9 cellular contexts compared by ENCODE assay signal in the genomic region with DNA sequence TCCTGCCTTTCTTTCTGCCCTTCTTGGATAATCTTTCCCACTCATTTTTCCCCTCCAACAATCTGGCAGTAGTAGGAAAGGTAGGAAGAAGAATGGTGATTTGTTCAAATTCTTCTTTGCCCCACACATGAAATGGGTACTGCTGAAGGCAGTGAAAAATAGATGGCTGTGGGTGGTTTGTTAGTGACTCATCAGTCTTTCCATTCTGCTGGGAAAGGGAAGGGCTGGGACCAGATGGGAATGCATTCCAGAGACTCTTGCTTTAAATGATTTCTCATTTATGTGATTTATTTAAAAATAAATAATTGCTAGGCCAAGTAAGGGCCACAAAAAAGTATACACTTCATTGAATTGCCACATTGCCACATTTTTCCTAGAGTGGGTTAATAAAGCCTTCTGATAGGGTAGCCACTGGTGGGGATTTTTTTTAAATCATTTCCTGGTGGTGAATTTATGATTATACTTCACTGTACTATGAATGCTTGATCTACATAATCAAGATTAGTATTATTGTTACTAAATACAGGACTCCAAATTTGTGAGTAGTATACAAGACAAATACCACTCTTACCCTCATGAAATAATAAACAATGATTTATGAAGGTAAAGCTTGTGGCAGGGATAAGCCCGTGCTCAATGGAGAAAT.
A peak's percentile ranks its signal among the peaks of the same experiment; 100 is the strongest.
DNase-seq lines count a peak whose midpoint lies in the region; ATAC-seq and TF ChIP-seq lines count a peak whose summit lies in the region.
"Had no signal": no experiment of that assay in that cellular context is flagged by ENCODE, and none has a peak within 500 bp of the region (broad histone marks: within the 10 kb centered on the region; RNA-seq: fewer than 3 reads in every experiment).

No MANE protein-coding gene starts in this region.

- H3K4me3 ChIP-seq in GM23248: peak overlapping the region; percentile 38
- H3K4me3 ChIP-seq in skeletal muscle cell (ENCODE audit: low read depth, low read length): no peak overlapping the region

- H3K27ac Mint-ChIP-seq in WTC11: peak overlapping the region; percentile 88; the same call in 1 of the 2 replicates
- peak overlapping the region in 1 of 7 donors; percentile 73 for H3K27ac Mint-ChIP-seq in CD14-positive monocyte
- H3K27ac Mint-ChIP-seq: activated naive CD4-positive, alpha-beta T cell treated with anti-CD3 and anti-CD28 coated beads, Interleukin-2, amount 50 U/mL, for 24 hours had no signal

- H3K4me1 ChIP-seq in GM23248 (ENCODE audit: insufficient read depth): peaks cover 28% of the 10 kb centered on the region

- peaks cover 14% of the 10 kb centered on the region for H3K4me1 Mint-ChIP-seq in WTC11
- H3K4me1 Mint-ChIP-seq in CD14-positive monocyte: peaks cover 11% of the 10 kb centered on the region

- peaks cover 84% of the 10 kb centered on the region for H3K79me2 ChIP-seq in GM23248 (ENCODE audit: insufficient read depth)

- H3K36me3 ChIP-seq in GM23248 (ENCODE audit: low read depth): no peaks in the 10 kb centered on the region

- TF ChIP-seq CTCF in WTC11 (IDR thresholded peaks at IDR 0.05) (no peak), CD14-positive monocyte (IDR thresholded peaks at IDR 0.05) (no peak)

- 6 to 14% methylated on average over 1 of the region's 1 CpG for WGBS in GM23248 (ENCODE audit: low coverage in 1 of 2, low lambda C conversion rate in 2 of 2, missing lambda C conversion rate in 2 of 2), 2 experiments

- H3K27me3 ChIP-seq in GM23248 (replicated peaks; ENCODE audit: insufficient read depth): no peaks in the 10 kb centered on the region

- peaks cover 25% of the 10 kb centered on the region for H3K36me3 Mint-ChIP-seq in WTC11
- peaks cover 6 to 12% of the 10 kb centered on the region in 2 donors for H3K36me3 Mint-ChIP-seq in CD14-positive monocyte

- peak overlapping the region; percentile 50 for H3K9ac ChIP-seq in GM23248

- H4K20me1 ChIP-seq in GM23248 (ENCODE audit: insufficient read depth): no peaks in the 10 kb centered on the region

- peaks cover 38% of the 10 kb centered on the region for H3F3A ChIP-seq in GM23248 (ENCODE audit: insufficient read depth)

- in situ Hi-C loops in GM23248 (cut with MboI): no loop called here

- H3K4me2 ChIP-seq in GM23248 (ENCODE audit: unreplicated experiment): peak overlapping the region; percentile 76

- ATAC-seq in WTC11 (peak; percentile 36; the same call in 1 of the 2 replicates), Right ventricle myocardium superior (ENCODE audit: poor library complexity) (peak; percentile 60), GM21825 (IDR thresholded peaks at IDR 0.05; ENCODE audit: unreplicated experiment) (no peak), HG02798 (IDR thresholded peaks at IDR 0.05; ENCODE audit: poor library complexity, unreplicated experiment) (no peak)

- H3K27me3 Mint-ChIP-seq in WTC11 (ENCODE audit: low read depth) (no peaks in the 10 kb centered on the region), CD14-positive monocyte (ENCODE audit: low read depth in 3 of 3) (no peaks in the 10 kb centered on the region)
- H3K27me3 Mint-ChIP-seq: activated naive CD4-positive, alpha-beta T cell treated with anti-CD3 and anti-CD28 coated beads, Interleukin-2, amount 50 U/mL, for 24 hours had no signal

- H3K4me3 Mint-ChIP-seq in WTC11 (no peak overlapping the region), CD14-positive monocyte (no peak overlapping the region)
- H3K4me3 Mint-ChIP-seq: activated naive CD4-positive, alpha-beta T cell treated with anti-CD3 and anti-CD28 coated beads, Interleukin-2, amount 50 U/mL, for 24 hours had no signal

- H3K9me2 ChIP-seq in GM23248 (ENCODE audit: insufficient read depth): no peaks in the 10 kb centered on the region

- H3K27ac ChIP-seq in GM23248: peak overlapping the region; percentile 87

- POLR2A ChIA-PET in WTC11 (lab: Charles Lee): no interaction called here

- DNase-seq in GM23248 (peak; percentile 91), WTC11 (ENCODE audit: low spot score) (no peak), Right ventricle myocardium superior (no peak), skeletal muscle cell (ENCODE audit: low read depth) (peak; percentile 71), midbrain (lab: John Stamatoyannopoulos, UW) (no peak), CD14-positive monocyte (ENCODE audit: low spot score) (no peak)

- H2AFZ ChIP-seq in GM23248: no peak overlapping the region

- CTCF ChIA-PET in WTC11 (lab: Charles Lee): no interaction called here

- H3K9me3 Mint-ChIP-seq in WTC11 (peaks cover 29% of the 10 kb centered on the region), CD14-positive monocyte (peaks cover 5 to 18% (median 11%) of the 10 kb centered on the region in 7 donors)

- intact Hi-C loops in Right ventricle myocardium superior (cut with DNase I): no loop called here
- intact Hi-C loops in CD14-positive monocyte (cut with micrococcal nuclease): no loop called here

- H3K9me3 ChIP-seq in GM23248 (ENCODE audit: low read depth): no peaks in the 10 kb centered on the region

TF ChIP-seq in WTC11, 78 proteins besides CTCF, POLR2A, EP300 and RAD21:
- TF ChIP-seq, protein P1, sequence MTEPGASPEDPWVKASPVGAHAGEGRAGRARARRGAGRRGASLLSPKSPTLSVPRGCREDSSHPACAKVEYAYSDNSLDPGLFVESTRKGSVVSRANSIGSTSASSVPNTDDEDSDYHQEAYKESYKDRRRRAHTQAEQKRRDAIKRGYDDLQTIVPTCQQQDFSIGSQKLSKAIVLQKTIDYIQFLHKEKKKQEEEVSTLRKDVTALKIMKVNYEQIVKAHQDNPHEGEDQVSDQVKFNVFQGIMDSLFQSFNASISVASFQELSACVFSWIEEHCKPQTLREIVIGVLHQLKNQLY (CRISPR knock-in tag; IDR thresholded peaks at IDR 0.05): no peak
- TF ChIP-seq FOXJ3 (CRISPR knock-in tag; IDR thresholded peaks at IDR 0.05; ENCODE audit: borderline replicate concordance): no peak
- no peak for TF ChIP-seq RORB (CRISPR knock-in tag; IDR thresholded peaks at IDR 0.05)
- no peak for TF ChIP-seq CBFB (CRISPR knock-in tag; IDR thresholded peaks at IDR 0.05; ENCODE audit: low read depth)
- TF ChIP-seq TEAD4 (CRISPR knock-in tag; IDR thresholded peaks at IDR 0.05): no peak
- TF ChIP-seq, protein P2, sequence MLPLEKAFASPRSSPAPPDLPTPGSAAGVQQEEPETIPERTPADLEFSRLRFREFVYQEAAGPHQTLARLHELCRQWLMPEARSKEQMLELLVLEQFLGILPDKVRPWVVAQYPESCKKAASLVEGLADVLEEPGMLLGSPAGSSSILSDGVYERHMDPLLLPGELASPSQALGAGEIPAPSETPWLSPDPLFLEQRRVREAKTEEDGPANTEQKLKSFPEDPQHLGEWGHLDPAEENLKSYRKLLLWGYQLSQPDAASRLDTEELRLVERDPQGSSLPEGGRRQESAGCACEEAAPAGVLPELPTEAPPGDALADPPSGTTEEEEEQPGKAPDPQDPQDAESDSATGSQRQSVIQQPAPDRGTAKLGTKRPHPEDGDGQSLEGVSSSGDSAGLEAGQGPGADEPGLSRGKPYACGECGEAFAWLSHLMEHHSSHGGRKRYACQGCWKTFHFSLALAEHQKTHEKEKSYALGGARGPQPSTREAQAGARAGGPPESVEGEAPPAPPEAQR (CRISPR knock-in tag; IDR thresholded peaks at IDR 0.05): no peak
- TF ChIP-seq, protein P3, sequence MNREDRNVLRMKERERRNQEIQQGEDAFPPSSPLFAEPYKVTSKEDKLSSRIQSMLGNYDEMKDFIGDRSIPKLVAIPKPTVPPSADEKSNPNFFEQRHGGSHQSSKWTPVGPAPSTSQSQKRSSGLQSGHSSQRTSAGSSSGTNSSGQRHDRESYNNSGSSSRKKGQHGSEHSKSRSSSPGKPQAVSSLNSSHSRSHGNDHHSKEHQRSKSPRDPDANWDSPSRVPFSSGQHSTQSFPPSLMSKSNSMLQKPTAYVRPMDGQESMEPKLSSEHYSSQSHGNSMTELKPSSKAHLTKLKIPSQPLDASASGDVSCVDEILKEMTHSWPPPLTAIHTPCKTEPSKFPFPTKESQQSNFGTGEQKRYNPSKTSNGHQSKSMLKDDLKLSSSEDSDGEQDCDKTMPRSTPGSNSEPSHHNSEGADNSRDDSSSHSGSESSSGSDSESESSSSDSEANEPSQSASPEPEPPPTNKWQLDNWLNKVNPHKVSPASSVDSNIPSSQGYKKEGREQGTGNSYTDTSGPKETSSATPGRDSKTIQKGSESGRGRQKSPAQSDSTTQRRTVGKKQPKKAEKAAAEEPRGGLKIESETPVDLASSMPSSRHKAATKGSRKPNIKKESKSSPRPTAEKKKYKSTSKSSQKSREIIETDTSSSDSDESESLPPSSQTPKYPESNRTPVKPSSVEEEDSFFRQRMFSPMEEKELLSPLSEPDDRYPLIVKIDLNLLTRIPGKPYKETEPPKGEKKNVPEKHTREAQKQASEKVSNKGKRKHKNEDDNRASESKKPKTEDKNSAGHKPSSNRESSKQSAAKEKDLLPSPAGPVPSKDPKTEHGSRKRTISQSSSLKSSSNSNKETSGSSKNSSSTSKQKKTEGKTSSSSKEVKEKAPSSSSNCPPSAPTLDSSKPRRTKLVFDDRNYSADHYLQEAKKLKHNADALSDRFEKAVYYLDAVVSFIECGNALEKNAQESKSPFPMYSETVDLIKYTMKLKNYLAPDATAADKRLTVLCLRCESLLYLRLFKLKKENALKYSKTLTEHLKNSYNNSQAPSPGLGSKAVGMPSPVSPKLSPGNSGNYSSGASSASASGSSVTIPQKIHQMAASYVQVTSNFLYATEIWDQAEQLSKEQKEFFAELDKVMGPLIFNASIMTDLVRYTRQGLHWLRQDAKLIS (CRISPR knock-in tag; IDR thresholded peaks at IDR 0.05; ENCODE audit: borderline replicate concordance): no peak
- TF ChIP-seq CREM (CRISPR knock-in tag; IDR thresholded peaks at IDR 0.05): no peak
- TF ChIP-seq ZNF263 (CRISPR knock-in tag; IDR thresholded peaks at IDR 0.05; ENCODE audit: low read depth): no peak
- no peak for TF ChIP-seq IRF2 (CRISPR knock-in tag; IDR thresholded peaks at IDR 0.05; ENCODE audit: borderline replicate concordance, low read depth)
- no peak for TF ChIP-seq NFE2L1 (CRISPR knock-in tag; IDR thresholded peaks at IDR 0.05)
- TF ChIP-seq, protein P4, sequence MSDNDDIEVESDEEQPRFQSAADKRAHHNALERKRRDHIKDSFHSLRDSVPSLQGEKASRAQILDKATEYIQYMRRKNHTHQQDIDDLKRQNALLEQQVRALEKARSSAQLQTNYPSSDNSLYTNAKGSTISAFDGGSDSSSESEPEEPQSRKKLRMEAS (CRISPR knock-in tag; IDR thresholded peaks at IDR 0.05): no peak
- TF ChIP-seq OVOL2 (CRISPR knock-in tag; IDR thresholded peaks at IDR 0.05; ENCODE audit: borderline replicate concordance): no peak
- TF ChIP-seq ETV6 (CRISPR knock-in tag; IDR thresholded peaks at IDR 0.05): no peak
- no peak for TF ChIP-seq NFYB (CRISPR knock-in tag; conservative IDR thresholded peaks at IDR 0.05; ENCODE audit: low read depth)
- TF ChIP-seq NR2C2 (CRISPR knock-in tag; IDR thresholded peaks at IDR 0.05): no peak

Comparison
In these comparisons a context has a peak if more than half of its experiments do, and no peak if none do; other contexts are left out.
1. DNase-seq: peak in GM23248 (single experiment) and skeletal muscle cell (single experiment); none in WTC11 (single experiment), Right ventricle myocardium superior (single experiment), midbrain (single experiment) and CD14-positive monocyte (single experiment).
2. ATAC-seq: peak in WTC11 (single experiment) and Right ventricle myocardium superior (single experiment); none in GM21825 (single experiment) and HG02798 (single experiment).